Comparison of ENCODE assay signal across 8 cellular contexts in the genomic region with DNA sequence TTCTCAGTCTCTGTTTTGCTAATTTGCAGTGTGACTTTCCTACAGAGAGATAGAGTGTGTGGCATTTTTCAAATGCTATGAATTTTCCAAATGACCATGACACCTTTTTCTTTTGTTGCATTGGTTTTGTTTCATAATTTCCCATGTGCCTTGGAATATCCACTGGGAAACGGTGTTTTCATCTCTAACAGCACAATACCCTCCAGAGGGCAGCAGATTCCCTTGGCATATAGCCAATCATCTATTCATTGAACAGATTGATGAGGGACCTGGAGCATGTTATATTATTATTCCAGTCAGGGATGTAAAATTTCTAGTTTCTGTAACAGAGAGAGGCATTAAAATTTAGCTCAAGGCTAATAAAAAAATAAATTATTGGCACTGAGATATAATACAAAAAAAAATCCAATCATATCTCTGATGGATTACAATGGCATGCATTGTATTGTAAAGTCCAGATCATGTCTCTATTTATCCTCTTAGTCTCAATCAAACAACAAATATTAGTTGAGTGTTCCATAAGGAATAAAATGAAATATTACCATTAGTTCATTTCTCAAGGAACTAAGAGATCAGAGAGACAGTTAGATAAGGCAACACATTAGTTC. TPM values are rescaled to one million over a fixed set of nuclear protein-coding genes. Genes with fewer than 3 reads are reported as not detected.
DNase-seq lines count a peak whose midpoint lies in the region; ATAC-seq and TF ChIP-seq lines count a peak whose summit lies in the region.

No MANE protein-coding gene starts in this region.

- no peak overlapping the region for H3K27ac ChIP-seq in tibial artery

- H3K9me3 ChIP-seq in tibial artery, result no peaks in the 10 kb centered on the region

- no peak overlapping the region for H3K4me3 ChIP-seq in tibial artery

- CTCF ChIA-PET in Calu3 (lab: Charles Lee), result no interaction called here

- peaks cover 13% of the 10 kb centered on the region for H3K27me3 Mint-ChIP-seq in Calu3 (ENCODE audit: unreplicated experiment)
- no peaks in the 10 kb centered on the region for H3K27me3 Mint-ChIP-seq in glutamatergic neuron (ENCODE audit: unreplicated experiment)

- H3K9me3 Mint-ChIP-seq in Calu3 (ENCODE audit: low read depth, unreplicated experiment), result no peaks in the 10 kb centered on the region
- H3K9me3 Mint-ChIP-seq in glutamatergic neuron (ENCODE audit: unreplicated experiment), result no peaks in the 10 kb centered on the region

- in situ Hi-C loops in SK-MEL-5 (cut with HindIII; ENCODE audit: low pct_unique_long_range_greater_than_20kb, low sequenced_read_pairs), result no loop called here

- ATAC-seq in GM21381 (IDR thresholded peaks at IDR 0.05; ENCODE audit: unreplicated experiment), result no peak

- no peak overlapping the region for H3K27ac Mint-ChIP-seq in Calu3 (ENCODE audit: unreplicated experiment)
- no peak overlapping the region for H3K27ac Mint-ChIP-seq in glutamatergic neuron (ENCODE audit: unreplicated experiment)

- no peaks in the 10 kb centered on the region for H3K4me1 ChIP-seq in tibial artery

- no peaks in the 10 kb centered on the region for H3K4me1 Mint-ChIP-seq in Calu3 (ENCODE audit: low read depth, unreplicated experiment)
- no peaks in the 10 kb centered on the region for H3K4me1 Mint-ChIP-seq in glutamatergic neuron (ENCODE audit: low read depth, unreplicated experiment)

- no TSS peak for BruUV-seq in Calu3 (replicated peaks; lab: Mats Ljungman, UMichigan)

- H3K36me3 ChIP-seq in tibial artery, result no peaks in the 10 kb centered on the region

- H3K27me3 ChIP-seq in tibial artery, result no peaks in the 10 kb centered on the region

- TF ChIP-seq CTCF in Calu3 (IDR thresholded peaks at IDR 0.05; ENCODE audit: unreplicated experiment) (peak; percentile 38), glutamatergic neuron (IDR thresholded peaks at IDR 0.05; ENCODE audit: partially characterized antibody, unreplicated experiment) (peak; percentile 36), tibial artery (IDR thresholded peaks at IDR 0.05) (peak; percentile 41 to 46)

- H3K36me3 Mint-ChIP-seq in Calu3 (ENCODE audit: insufficient read depth, unreplicated experiment), result no peaks in the 10 kb centered on the region
- H3K36me3 Mint-ChIP-seq in glutamatergic neuron (ENCODE audit: unreplicated experiment), result no peaks in the 10 kb centered on the region

- no peak overlapping the region for H3K4me3 Mint-ChIP-seq in Calu3 (ENCODE audit: low read depth, unreplicated experiment)
- no peak overlapping the region for H3K4me3 Mint-ChIP-seq in glutamatergic neuron (ENCODE audit: unreplicated experiment)

- intact Hi-C loops in Calu3 (cut with micrococcal nuclease; ENCODE audit: unreplicated experiment), result loop anchor here (1.0 to 5.0 kb wide), 2 partner anchors 29 to 177 kb away; partner anchors contain the start of gene HAL
- intact Hi-C loops in tibial artery (cut with DNase I; ENCODE audit: low total_unique reads), result no loop called here

- DNase-seq in Calu3 (peak; percentile 77), LoVo (ENCODE audit: low spot score) (peak; percentile 69), SK-MEL-5 (ENCODE audit: low read depth, low spot score) (peak; percentile 77), glutamatergic neuron (peak; percentile 24), tibial artery (no peak), GM19240 (ENCODE audit: insufficient read length, low spot score) (no peak), NOMO-1 treated with DMSO at 0.1 percent for 48 hours (lab: John Stamatoyannopoulos, UW; ENCODE audit: unreplicated experiment) (no peak)

RNA-seq across cellular contexts. Expression of gene NTN4, which starts 29.6 kb away (rescaled TPM):
- total RNA-seq in Calu3 (2022) (68.4 and 76.5 TPM in 2 replicates), glutamatergic neuron (ENCODE audit: unreplicated experiment) (0.59 TPM)
- 0.58 TPM in 1 of 2 replicates, not detected in the other for total RNA-seq in SK-MEL-5 (2014; rRNA removed; shearing (Covaris generic))
- polyA plus RNA-seq in SK-MEL-5 (2015; cell fraction: cytosol; rRNA removed), result 0.41 and 0.90 TPM in 2 replicates
- polyA plus RNA-seq in SK-MEL-5 (2015; cell fraction: nucleus; rRNA removed), result 0.16 and 0.27 TPM in 2 replicates

RNA-seq across cellular contexts. Expression of gene SNRPF, which starts 38.6 kb away (rescaled TPM):
- total RNA-seq in Calu3 (2022), result 49.7 and 55.4 TPM in 2 replicates
- 15.8 and 17.9 TPM in 2 replicates for total RNA-seq in SK-MEL-5 (2014; rRNA removed; shearing (Covaris generic))
- 21.8 and 31.8 TPM in 2 replicates for polyA plus RNA-seq in SK-MEL-5 (2015; cell fraction: cytosol; rRNA removed)
- 5.5 and 12.1 TPM in 2 replicates for polyA plus RNA-seq in SK-MEL-5 (2015; cell fraction: nucleus; rRNA removed)
- 38.5 TPM for total RNA-seq in glutamatergic neuron (ENCODE audit: unreplicated experiment)

Comparison
In these comparisons a context has a peak if more than half of its experiments do, and no peak if none do; other contexts are left out.
1. DNase-seq: peak in Calu3 (single experiment), LoVo (single experiment), SK-MEL-5 (single experiment) and glutamatergic neuron (single experiment); none in tibial artery (0 of 2), GM19240 (single experiment) and NOMO-1 treated with DMSO at 0.1 percent for 48 hours (single experiment).
2. RNA of gene NTN4, which starts 29.6 kb away (total RNA-seq): 68.4 to 76.5 TPM in Calu3; 0.59 TPM in glutamatergic neuron (single experiment) and 0.58 TPM in SK-MEL-5; every median in the first group is over 10 times any median in the second.
3. Peak in every context shown above with its lines, with median percentiles within 50 percentile points of each other: CTCF ChIP-seq.